In the genomic region with DNA sequence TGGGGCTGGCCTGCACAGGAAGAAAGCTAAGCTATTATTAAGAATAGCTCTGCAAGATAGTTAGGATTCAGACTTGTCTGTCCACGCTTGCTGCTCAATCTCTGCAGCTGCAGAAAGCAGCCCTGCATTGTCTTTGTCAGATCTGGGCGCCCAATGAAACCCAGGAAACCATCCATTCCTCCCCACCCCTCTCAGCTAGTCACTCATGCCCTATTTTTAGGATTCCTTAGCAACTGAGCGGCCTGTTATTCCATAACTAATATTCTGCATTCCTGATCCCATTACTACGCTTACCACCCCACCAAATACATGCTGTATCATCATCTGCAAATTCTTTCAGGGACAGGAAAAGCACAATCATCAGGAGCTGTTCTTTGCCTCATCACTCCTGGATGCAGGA, we compare ENCODE assay signal across 1 cellular context.
TF ChIP-seq lines count a peak whose summit lies in the region.

No MANE protein-coding gene starts in this region.

TF ChIP-seq in GM23338, 12 proteins besides CTCF, POLR2A, EP300 and RAD21 (continued from another document):
- TF ChIP-seq ZNF331 (CRISPR knock-in tag; IDR thresholded peaks at IDR 0.05; ENCODE audit: low read depth) = no peak
- TF ChIP-seq NANOG (IDR thresholded peaks at IDR 0.05; ENCODE audit: borderline replicate concordance) = no peak
- TF ChIP-seq POLR2AphosphoS5 (IDR thresholded peaks at IDR 0.05; ENCODE audit: low read depth) = no peak
- TF ChIP-seq, protein P1, sequence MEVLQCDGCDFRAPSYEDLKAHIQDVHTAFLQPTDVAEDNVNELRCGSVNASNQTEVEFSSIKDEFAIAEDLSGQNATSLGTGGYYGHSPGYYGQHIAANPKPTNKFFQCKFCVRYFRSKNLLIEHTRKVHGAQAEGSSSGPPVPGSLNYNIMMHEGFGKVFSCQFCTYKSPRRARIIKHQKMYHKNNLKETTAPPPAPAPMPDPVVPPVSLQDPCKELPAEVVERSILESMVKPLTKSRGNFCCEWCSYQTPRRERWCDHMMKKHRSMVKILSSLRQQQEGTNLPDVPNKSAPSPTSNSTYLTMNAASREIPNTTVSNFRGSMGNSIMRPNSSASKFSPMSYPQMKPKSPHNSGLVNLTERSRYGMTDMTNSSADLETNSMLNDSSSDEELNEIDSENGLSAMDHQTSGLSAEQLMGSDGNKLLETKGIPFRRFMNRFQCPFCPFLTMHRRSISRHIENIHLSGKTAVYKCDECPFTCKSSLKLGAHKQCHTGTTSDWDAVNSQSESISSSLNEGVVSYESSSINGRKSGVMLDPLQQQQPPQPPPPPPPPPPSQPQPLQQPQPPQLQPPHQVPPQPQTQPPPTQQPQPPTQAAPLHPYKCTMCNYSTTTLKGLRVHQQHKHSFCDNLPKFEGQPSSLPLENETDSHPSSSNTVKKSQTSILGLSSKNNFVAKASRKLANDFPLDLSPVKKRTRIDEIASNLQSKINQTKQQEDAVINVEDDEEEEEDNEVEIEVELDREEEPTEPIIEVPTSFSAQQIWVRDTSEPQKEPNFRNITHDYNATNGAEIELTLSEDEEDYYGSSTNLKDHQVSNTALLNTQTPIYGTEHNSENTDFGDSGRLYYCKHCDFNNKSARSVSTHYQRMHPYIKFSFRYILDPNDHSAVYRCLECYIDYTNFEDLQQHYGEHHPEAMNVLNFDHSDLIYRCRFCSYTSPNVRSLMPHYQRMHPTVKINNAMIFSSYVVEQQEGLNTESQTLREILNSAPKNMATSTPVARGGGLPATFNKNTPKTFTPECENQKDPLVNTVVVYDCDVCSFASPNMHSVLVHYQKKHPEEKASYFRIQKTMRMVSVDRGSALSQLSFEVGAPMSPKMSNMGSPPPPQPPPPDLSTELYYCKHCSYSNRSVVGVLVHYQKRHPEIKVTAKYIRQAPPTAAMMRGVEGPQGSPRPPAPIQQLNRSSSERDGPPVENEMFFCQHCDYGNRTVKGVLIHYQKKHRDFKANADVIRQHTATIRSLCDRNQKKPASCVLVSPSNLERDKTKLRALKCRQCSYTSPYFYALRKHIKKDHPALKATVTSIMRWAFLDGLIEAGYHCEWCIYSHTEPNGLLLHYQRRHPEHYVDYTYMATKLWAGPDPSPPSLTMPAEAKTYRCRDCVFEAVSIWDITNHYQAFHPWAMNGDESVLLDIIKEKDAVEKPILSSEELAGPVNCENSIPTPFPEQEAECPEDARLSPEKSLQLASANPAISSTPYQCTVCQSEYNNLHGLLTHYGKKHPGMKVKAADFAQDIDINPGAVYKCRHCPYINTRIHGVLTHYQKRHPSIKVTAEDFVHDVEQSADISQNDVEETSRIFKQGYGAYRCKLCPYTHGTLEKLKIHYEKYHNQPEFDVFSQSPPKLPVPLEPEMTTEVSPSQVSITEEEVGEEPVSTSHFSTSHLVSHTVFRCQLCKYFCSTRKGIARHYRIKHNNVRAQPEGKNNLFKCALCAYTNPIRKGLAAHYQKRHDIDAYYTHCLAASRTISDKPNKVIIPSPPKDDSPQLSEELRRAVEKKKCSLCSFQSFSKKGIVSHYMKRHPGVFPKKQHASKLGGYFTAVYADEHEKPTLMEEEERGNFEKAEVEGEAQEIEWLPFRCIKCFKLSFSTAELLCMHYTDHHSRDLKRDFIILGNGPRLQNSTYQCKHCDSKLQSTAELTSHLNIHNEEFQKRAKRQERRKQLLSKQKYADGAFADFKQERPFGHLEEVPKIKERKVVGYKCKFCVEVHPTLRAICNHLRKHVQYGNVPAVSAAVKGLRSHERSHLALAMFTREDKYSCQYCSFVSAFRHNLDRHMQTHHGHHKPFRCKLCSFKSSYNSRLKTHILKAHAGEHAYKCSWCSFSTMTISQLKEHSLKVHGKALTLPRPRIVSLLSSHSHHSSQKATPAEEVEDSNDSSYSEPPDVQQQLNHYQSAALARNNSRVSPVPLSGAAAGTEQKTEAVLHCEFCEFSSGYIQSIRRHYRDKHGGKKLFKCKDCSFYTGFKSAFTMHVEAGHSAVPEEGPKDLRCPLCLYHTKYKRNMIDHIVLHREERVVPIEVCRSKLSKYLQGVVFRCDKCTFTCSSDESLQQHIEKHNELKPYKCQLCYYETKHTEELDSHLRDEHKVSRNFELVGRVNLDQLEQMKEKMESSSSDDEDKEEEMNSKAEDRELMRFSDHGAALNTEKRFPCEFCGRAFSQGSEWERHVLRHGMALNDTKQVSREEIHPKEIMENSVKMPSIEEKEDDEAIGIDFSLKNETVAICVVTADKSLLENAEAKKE (CRISPR knock-in tag; IDR thresholded peaks at IDR 0.05) = no peak
- TF ChIP-seq EZH2 (IDR thresholded peaks at IDR 0.05; ENCODE audit: low read depth, unreplicated experiment) = no peak
